In the genomic region with DNA sequence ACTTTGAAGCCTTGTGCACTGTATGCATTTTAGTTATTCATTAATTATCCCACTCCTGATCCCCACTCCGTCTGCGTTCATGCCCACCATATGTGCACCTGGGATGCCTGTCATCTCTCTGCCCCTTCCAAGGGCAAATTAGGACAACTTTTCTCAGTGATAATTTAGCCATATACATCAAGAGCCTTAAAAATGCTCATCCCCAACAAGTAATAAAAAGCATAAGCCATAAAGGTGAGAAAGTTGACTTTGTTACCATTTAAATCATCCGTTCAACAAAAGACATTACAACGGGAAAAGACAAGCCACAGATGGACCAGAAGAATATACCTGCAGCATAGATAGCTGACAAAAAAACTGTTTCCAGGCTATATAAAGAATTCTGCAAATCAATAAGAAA, we compare ENCODE assay signal across 7 cellular contexts.
"Had no signal": no experiment of that assay in that cellular context is flagged by ENCODE, and none has a peak within 500 bp of the region (broad histone marks: within the 10 kb centered on the region; RNA-seq: fewer than 3 reads in every experiment).

No MANE protein-coding gene starts in this region.

- DNase-seq: GDM1, GF-D8 had no signal

- H3K4me3 ChIP-seq: GM12878 had no signal

- ATAC-seq: GM12878 had no signal

- FAIRE-seq: G401.6, GM12878, GM12891, GM12892, GM18507 had no signal
